In genomic region chr11:74682731-74683278, GRCh38 we compare ENCODE assay signal across 12 cellular contexts. TPM values are rescaled to one million over a fixed set of nuclear protein-coding genes. Genes with fewer than 3 reads are reported as not detected.
DNase-seq lines count a peak whose midpoint lies in the region; ATAC-seq and TF ChIP-seq lines count a peak whose summit lies in the region.
"Had no signal": no experiment of that assay in that cellular context is flagged by ENCODE, and none has a peak within 500 bp of the region (broad histone marks: within the 10 kb centered on the region; RNA-seq: fewer than 3 reads in every experiment).

No MANE protein-coding gene starts in this region.

- no peaks in the 10 kb centered on the region for H3K27me3 ChIP-seq in ACC112 (ENCODE audit: insufficient read depth, low read length)
- H3K27me3 ChIP-seq in brain microvascular endothelial cell (replicated peaks), result no peaks in the 10 kb centered on the region
- H3K27me3 ChIP-seq in iPS-18a (ENCODE audit: control insufficient read depth, insufficient read depth, low read length), result peaks cover 15% of the 10 kb centered on the region

- H3K4me1 ChIP-seq in ACC112 (ENCODE audit: control insufficient read depth, insufficient read depth, low read length, unreplicated experiment) (peaks cover 25% of the 10 kb centered on the region), iPS-18a (ENCODE audit: control insufficient read depth, low read depth, low read length) (no peaks in the 10 kb centered on the region)

- peak overlapping the region; percentile 86 for H2AFZ ChIP-seq in ACC112 (ENCODE audit: low read length, unreplicated experiment)

- in situ Hi-C loops in brain microvascular endothelial cell (cut with HindIII; ENCODE audit: low pct_ligation_motif_present, low sequenced_read_pairs), result no loop called here

- no peak for DNase-seq in brain microvascular endothelial cell
- no peak for DNase-seq in progenitor cell of endocrine pancreas (ENCODE audit: low spot score, unreplicated experiment)
- no peak for DNase-seq in NCI-H2171 treated with DMSO at 0.1 percent for 48 hours (lab: John Stamatoyannopoulos, UW)
- DNase-seq in effector CD4-positive, alpha-beta T cell, result no peak
- no peak for DNase-seq in OCI-M1 (lab: John Stamatoyannopoulos, UW)
- DNase-seq: AML-193, KBM-7, NCI-H2081 treated with DMSO at 0.1 percent for 48 hours had no signal

- no peaks in the 10 kb centered on the region for H3K79me2 ChIP-seq in ACC112 (ENCODE audit: control insufficient read depth, insufficient read depth, low read length, unreplicated experiment)

- H3K4me3 ChIP-seq in ACC112 (ENCODE audit: low read depth, low read length), result peak overlapping the region; percentile 73
- H3K4me3 ChIP-seq in brain microvascular endothelial cell (ENCODE audit: low read depth, low read length), result peak overlapping the region; percentile 33
- H3K4me3 ChIP-seq in iPS-18a (ENCODE audit: low read length), result peak overlapping the region; percentile 49

- TF ChIP-seq CTCF in brain microvascular endothelial cell (IDR thresholded peaks at IDR 0.05; ENCODE audit: low read depth, low read length, missing control alignments) (peak; percentile 1), progenitor cell of endocrine pancreas (IDR thresholded peaks at IDR 0.05; ENCODE audit: unreplicated experiment) (no peak)

- no peaks in the 10 kb centered on the region for H3K9me3 Mint-ChIP-seq in progenitor cell of endocrine pancreas (ENCODE audit: low read depth)
- H3K9me3 Mint-ChIP-seq: activated T-cell treated with anti-CD3 and anti-CD28 coated beads, Interleukin-2, amount 50 U/mL, for 24 hours had no signal

- H3K36me3 Mint-ChIP-seq in progenitor cell of endocrine pancreas (ENCODE audit: insufficient read depth), result no peaks in the 10 kb centered on the region

- H3K27me3 Mint-ChIP-seq in progenitor cell of endocrine pancreas, result peaks cover 12% of the 10 kb centered on the region

- H3K9me3 ChIP-seq in iPS-18a (ENCODE audit: control insufficient read depth, low read depth, low read length), result no peaks in the 10 kb centered on the region

- peaks cover 2% of the 10 kb centered on the region for H3K4me1 Mint-ChIP-seq in progenitor cell of endocrine pancreas (ENCODE audit: low read depth)

- H3K27ac Mint-ChIP-seq in progenitor cell of endocrine pancreas, result no peak overlapping the region
- H3K27ac Mint-ChIP-seq: activated T-cell treated with anti-CD3 and anti-CD28 coated beads, Interleukin-2, amount 50 U/mL, for 24 hours had no signal

- H3K27ac ChIP-seq in ACC112 (ENCODE audit: low read depth, low read length) (no peak overlapping the region), brain microvascular endothelial cell (no peak overlapping the region), iPS-18a (ENCODE audit: low read length) (no peak overlapping the region)

- peak overlapping the region; percentile 9 for H3K4me3 Mint-ChIP-seq in progenitor cell of endocrine pancreas (ENCODE audit: low read depth)
- H3K4me3 Mint-ChIP-seq: activated T-cell treated with anti-CD3 and anti-CD28 coated beads, Interleukin-2, amount 50 U/mL, for 24 hours had no signal

- H3K36me3 ChIP-seq in ACC112 (ENCODE audit: insufficient read depth, low read length) (no peaks in the 10 kb centered on the region), brain microvascular endothelial cell (replicated peaks) (no peaks in the 10 kb centered on the region), iPS-18a (ENCODE audit: control insufficient read depth, low read depth, low read length) (no peaks in the 10 kb centered on the region)

- ATAC-seq in HG03045 (IDR thresholded peaks at IDR 0.05; ENCODE audit: unreplicated experiment), result no peak

- peak overlapping the region; percentile 20 for H3K9ac ChIP-seq in iPS-18a (ENCODE audit: low read length)

RNA-seq across cellular contexts. Expression of gene CHRDL2, which starts 48.4 kb away (rescaled TPM):
- total RNA-seq in progenitor cell of endocrine pancreas, result 1.3 and 2.5 TPM in 2 replicates
